ENCODE assay signal across 25 cellular contexts in the genomic region with DNA sequence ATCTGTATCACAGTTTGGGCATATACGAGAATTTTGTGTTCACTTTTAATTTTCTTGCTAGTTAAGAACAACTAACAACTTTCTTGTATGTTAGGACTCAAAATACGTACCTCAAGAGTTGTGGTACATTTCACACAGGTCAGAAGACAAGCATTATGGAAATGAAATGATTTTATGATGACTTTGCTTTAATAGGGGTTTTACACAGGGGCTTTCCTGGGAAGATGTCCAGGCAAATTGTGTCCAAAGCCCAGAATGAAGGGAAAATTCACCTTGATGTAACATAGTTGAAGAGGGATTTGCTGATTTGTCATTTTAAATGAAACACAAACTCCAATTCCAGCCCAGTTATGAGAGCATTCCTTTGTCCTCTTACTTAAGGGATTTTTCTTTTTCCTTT.
A peak's percentile ranks its signal among the peaks of the same experiment; 100 is the strongest.
DNase-seq lines count a peak whose midpoint lies in the region; ATAC-seq, FAIRE-seq and TF ChIP-seq lines count a peak whose summit lies in the region.
"Had no signal": no experiment of that assay in that cellular context is flagged by ENCODE, and none has a peak within 500 bp of the region (broad histone marks: within the 10 kb centered on the region; RNA-seq: fewer than 3 reads in every experiment).

No MANE protein-coding gene starts in this region.

- in situ Hi-C loops in IMR-90 (cut with MboI; ENCODE audit: low sequenced_read_pairs), result loop anchor here (25.0 kb wide), 1 partner anchor 1259 kb away; no protein-coding TSS in a partner anchor
- in situ Hi-C loops in HepG2 (cut with HindIII; ENCODE audit: extremely low pct_ligation_motif_present, low pct_unique_long_range_greater_than_20kb), result loop anchor here (10.0 kb wide), 1 partner anchor 1046 kb away; no protein-coding TSS in a partner anchor

- H2BK20ac ChIP-seq in IMR-90 (ENCODE audit: low read depth, low read length), result peak overlapping the region; percentile 24; the same call in 1 of the 2 replicates

- H3K27ac ChIP-seq in IMR-90 (ENCODE audit: insufficient read depth, low read length) (no peak overlapping the region), HepG2 (ENCODE audit: extremely low read length, insufficient read depth, low read length) (no peak overlapping the region)
- H3K27ac ChIP-seq: C4-2B, PC-9, SJSA1 had no signal

- H4K20me1 ChIP-seq in IMR-90 (ENCODE audit: insufficient read depth, low read length), result no peaks in the 10 kb centered on the region
- no peaks in the 10 kb centered on the region for H4K20me1 ChIP-seq in HepG2 (ENCODE audit: insufficient read depth, low read length)

- no peak overlapping the region for H2BK5ac ChIP-seq in IMR-90 (ENCODE audit: low read depth, low read length, poor library complexity, severe bottlenecking)

- H2BK15ac ChIP-seq in IMR-90 (ENCODE audit: low read depth, low read length), result no peak overlapping the region

- dilution Hi-C loops in IMR-90 (cut with HindIII; ENCODE audit: low sequenced_read_pairs, unreplicated experiment), result no loop called here

- DNase-seq in IMR-90 (no peak), HepG2 (ENCODE audit: low spot score) (no peak), nephron progenitor cell (no peak), medulla oblongata (ENCODE audit: extremely low spot score) (no peak), NCI-H2081 treated with DMSO at 0.1 percent for 48 hours (lab: John Stamatoyannopoulos, UW) (no peak), Ammon's horn (ENCODE audit: low spot score) (no peak)
- no peak for DNase-seq in activated CD4-positive, alpha-beta T cell treated with anti-CD3 and anti-CD28 coated beads, Interleukin-2, amount 50 U/mL, for 48 hours
- DNase-seq: Caco-2; CD8-positive, alpha-beta T cell; KG1; MG63; NCI-H1105 treated with DMSO at 0.1 percent for 48 hours; NCI-H1930; NCI-H446; NCI-H524 treated with DMSO at 0.1 percent for 48 hours; NCI-H82; NK-92 treated with Interleukin-12 subunit alpha and Interleukin-12 subunit beta, amount 100 ng/mL, for 24 hours; PC-9; Right ventricle myocardium superior; RPMI8226 had no signal

- no peak overlapping the region for H2BK120ac ChIP-seq in IMR-90 (ENCODE audit: low read depth, low read length)

- H3K79me1 ChIP-seq in IMR-90 (ENCODE audit: low read depth in 1 of 2, low read length in 2 of 2), result peaks cover 0 to 10% of the 10 kb centered on the region in 2 experiments; a peak in 1 of 4 replicates

- H4K91ac ChIP-seq in IMR-90 (ENCODE audit: insufficient read depth, low read depth, low read length), result no peak overlapping the region

- H3K14ac ChIP-seq in IMR-90 (replicated peaks; ENCODE audit: low read depth, low read length), result no peak overlapping the region

- H2AK5ac ChIP-seq in IMR-90 (ENCODE audit: low read depth, low read length), result no peak overlapping the region

- no peak overlapping the region for H3K4me3 Mint-ChIP-seq in nephron progenitor cell
- H3K4me3 Mint-ChIP-seq: B cell; CD8-positive, alpha-beta T cell had no signal

- H3K36me3 Mint-ChIP-seq in nephron progenitor cell (ENCODE audit: low read depth), result peaks cover 26% of the 10 kb centered on the region
- H3K36me3 Mint-ChIP-seq: CD8-positive, alpha-beta T cell had no signal

- H3K4me1 ChIP-seq in IMR-90 (ENCODE audit: control insufficient read depth, insufficient read depth, low read length) (peaks cover 2% of the 10 kb centered on the region; the same call in 1 of the 2 replicates), HepG2 (ENCODE audit: insufficient read depth, low read length) (no peaks in the 10 kb centered on the region)
- H3K4me1 ChIP-seq: Caco-2, SJSA1 had no signal

- H3K9ac ChIP-seq in IMR-90 (ENCODE audit: low read depth, low read length), result no peak overlapping the region
- no peak overlapping the region for H3K9ac ChIP-seq in HepG2 (ENCODE audit: insufficient read depth, low read depth, low read length)

- ATAC-seq in IMR-90 (ENCODE audit: low read depth) (no peak), HepG2 (no peak)
- ATAC-seq: CD8-positive, alpha-beta T cell had no signal

- H4K8ac ChIP-seq in IMR-90 (ENCODE audit: low read depth in 2 of 2, low read length in 2 of 2), result peak overlapping the region in 1 of 2 experiments; percentile 50; a peak in 1 of 4 replicates

- H2AFZ ChIP-seq in IMR-90 (replicated peaks; ENCODE audit: low read length, poor library complexity) (no peak overlapping the region), HepG2 (ENCODE audit: low read length) (no peak overlapping the region)
- H2AFZ ChIP-seq: PC-9 had no signal

- H3K79me2 ChIP-seq in HepG2 (ENCODE audit: insufficient read depth, low read length), result no peaks in the 10 kb centered on the region

- TF ChIP-seq RAD21 in IMR-90 (IDR thresholded peaks at IDR 0.05; ENCODE audit: low read length) (no peak), HepG2 (CRISPR knock-in tag; IDR thresholded peaks at IDR 0.05) (no peak)

- H3K23ac ChIP-seq in IMR-90 (ENCODE audit: low read depth, low read length), result no peak overlapping the region

- CTCF ChIA-PET in IMR-90 (lab: Yijun Ruan, JAX), result interaction anchor here (1.8 kb wide), 1 partner anchor 13 kb away, joined by 4 read pairs; no protein-coding TSS in a partner anchor
- CTCF ChIA-PET in HepG2 (lab: Yijun Ruan, JAX; ENCODE audit: low intra/inter-chr PET ratio, low total read pairs), result no interaction called here

- no TSS peak for BruUV-seq in IMR-90 (replicated peaks; lab: Mats Ljungman, UMichigan)
- no TSS peak for BruUV-seq in HepG2 (replicated peaks; lab: Mats Ljungman, UMichigan)

- H3K4me3 ChIP-seq in IMR-90 (ENCODE audit: insufficient read depth, low read depth, low read length), result no peak overlapping the region
- no peak overlapping the region for H3K4me3 ChIP-seq in HepG2 (replicated peaks in 1 of 3; ENCODE audit: insufficient read depth in 1 of 3, low read depth in 2 of 3, low read length in 3 of 3)
- H3K4me3 ChIP-seq: MG63, PC-9, SJSA1 had no signal

- H3K27me3 ChIP-seq in IMR-90 (ENCODE audit: control insufficient read depth, insufficient read depth, low read length), result no peaks in the 10 kb centered on the region
- H3K27me3 ChIP-seq in HepG2 (ENCODE audit: control insufficient read depth in 1 of 2, insufficient read depth in 2 of 2, low read length in 2 of 2), result no peaks in the 10 kb centered on the region; a peak in 1 of 5 replicates
- H3K27me3 ChIP-seq: MG63, SJSA1 had no signal

- H3K4ac ChIP-seq in IMR-90 (ENCODE audit: low read depth, low read length), result no peak overlapping the region

- intact Hi-C loops in IMR-90 (cut with micrococcal nuclease), result no loop called here
- intact Hi-C loops in HepG2 (cut with micrococcal nuclease; ENCODE audit: unreplicated experiment), result loop anchor here (10.0 kb wide), 1 partner anchor 256 kb away; no protein-coding TSS in a partner anchor

- H3K9me3 ChIP-seq in IMR-90 (ENCODE audit: control insufficient read depth, insufficient read depth, low read length), result no peaks in the 10 kb centered on the region
- H3K9me3 ChIP-seq in HepG2 (ENCODE audit: low read length), result no peaks in the 10 kb centered on the region
- H3K9me3 ChIP-seq: Caco-2, MG63, SJSA1 had no signal

- H3K4me2 ChIP-seq in IMR-90 (ENCODE audit: low read depth, low read length) (no peak overlapping the region; the same call in 1 of the 2 replicates), HepG2 (ENCODE audit: low read depth, low read length) (no peak overlapping the region)
- H3K4me2 ChIP-seq: PC-9 had no signal

- H3K27me3 Mint-ChIP-seq in nephron progenitor cell (ENCODE audit: low read depth, poor library complexity), result no peaks in the 10 kb centered on the region
- H3K27me3 Mint-ChIP-seq: B cell had no signal

- TF ChIP-seq EP300 in HepG2 (IDR thresholded peaks at IDR 0.05; ENCODE audit: low read depth in 2 of 2, low read length in 2 of 2) (no peak), HepG2 (CRISPR knock-in tag; IDR thresholded peaks at IDR 0.05; ENCODE audit: borderline replicate concordance) (no peak)

- H3K18ac ChIP-seq in IMR-90 (ENCODE audit: low read depth, low read length), result no peak overlapping the region

- H3K27ac Mint-ChIP-seq in nephron progenitor cell, result peak overlapping the region; percentile 70
- H3K27ac Mint-ChIP-seq: B cell; CD8-positive, alpha-beta T cell had no signal

- peak overlapping the region; percentile 12; the same call in 1 of the 2 replicates for H4K5ac ChIP-seq in IMR-90 (ENCODE audit: low read depth, low read length)

- H3K9me1 ChIP-seq in IMR-90 (ENCODE audit: insufficient read depth, low read length), result peaks cover 5% of the 10 kb centered on the region; the same call in 1 of the 2 replicates

- peaks cover 26% of the 10 kb centered on the region for H3K9me3 Mint-ChIP-seq in nephron progenitor cell
- H3K9me3 Mint-ChIP-seq: CD8-positive, alpha-beta T cell had no signal

- WGBS in IMR-90 (ENCODE audit: extremely low coverage in 2 of 2, insufficient read length in 1 of 2), 2 experiments, result no CpG with 5 or more reads among the region's 2 CpGs
- WGBS in HepG2 (ENCODE audit: low lambda C conversion rate), result 60% methylated on average over 2 of the region's 2 CpGs

- TF ChIP-seq CTCF in IMR-90 (conservative IDR thresholded peaks at IDR 0.05; ENCODE audit: low read depth, low read length) (no peak), HepG2 (CRISPR knock-in tag; IDR thresholded peaks at IDR 0.05) (no peak), nephron progenitor cell (IDR thresholded peaks at IDR 0.05) (no peak)

- FAIRE-seq in HepG2 (lab: Jason Lieb, UNC), result no peak
- FAIRE-seq: G401.6, H54 had no signal

- no peak overlapping the region for H3K56ac ChIP-seq in IMR-90 (ENCODE audit: extremely low read depth, insufficient read depth, low read length)

- no peak overlapping the region for H2AK9ac ChIP-seq in IMR-90 (replicated peaks; ENCODE audit: low read depth, low read length, poor library complexity)

- POLR2A ChIA-PET in IMR-90 (lab: Charles Lee; ENCODE audit: unreplicated experiment) (no interaction called here), HepG2 (lab: Yijun Ruan, JAX) (no interaction called here)

- no peak for TF ChIP-seq POLR2A in IMR-90 (IDR thresholded peaks at IDR 0.05; ENCODE audit: low read depth, low read length)
- no peak for TF ChIP-seq POLR2A in HepG2 (IDR thresholded peaks at IDR 0.05; ENCODE audit: insufficient read depth in 1 of 2, low read depth in 2 of 2, low read length in 2 of 2)

- peaks cover 57% of the 10 kb centered on the region for H3K4me1 Mint-ChIP-seq in nephron progenitor cell

- H3K36me3 ChIP-seq in IMR-90 (ENCODE audit: control insufficient read depth, insufficient read depth, low read length) (no peaks in the 10 kb centered on the region), HepG2 (replicated peaks in 1 of 2; ENCODE audit: control insufficient read depth in 1 of 2, insufficient read depth in 2 of 2, low read length in 2 of 2) (no peaks in the 10 kb centered on the region)
- H3K36me3 ChIP-seq: MG63, SJSA1 had no signal

TF ChIP-seq in IMR-90, 13 proteins besides CTCF, POLR2A, EP300 and RAD21:
- no peak for TF ChIP-seq RFX5 (IDR thresholded peaks at IDR 0.05; ENCODE audit: low read depth, low read length)
- TF ChIP-seq MAFK (IDR thresholded peaks at IDR 0.05; ENCODE audit: low read depth, low read length), result peak; percentile 51; the same call in 1 of the 2 replicates

TF ChIP-seq in HepG2, 621 proteins besides CTCF, POLR2A, EP300 and RAD21 (continues in another document):
- TF ChIP-seq ZNF562 (CRISPR knock-in tag; IDR thresholded peaks at IDR 0.05; ENCODE audit: borderline replicate concordance) (no peak), MAFF (IDR thresholded peaks at IDR 0.05; ENCODE audit: low read depth, low read length) (peak; percentile 67), MAFK (conservative IDR thresholded peaks at IDR 0.05 in 1 of 2, IDR thresholded peaks at IDR 0.05 in 1 of 2; ENCODE audit: low read length in 2 of 2) (peak; percentile 54 to 69; a peak in 3 of 4 replicates), GATAD2A (CRISPR knock-in tag; IDR thresholded peaks at IDR 0.05) (no peak), ZNF430 (CRISPR knock-in tag; IDR thresholded peaks at IDR 0.05) (no peak)
